9 cellular contexts compared by ENCODE assay signal in the genomic region with DNA sequence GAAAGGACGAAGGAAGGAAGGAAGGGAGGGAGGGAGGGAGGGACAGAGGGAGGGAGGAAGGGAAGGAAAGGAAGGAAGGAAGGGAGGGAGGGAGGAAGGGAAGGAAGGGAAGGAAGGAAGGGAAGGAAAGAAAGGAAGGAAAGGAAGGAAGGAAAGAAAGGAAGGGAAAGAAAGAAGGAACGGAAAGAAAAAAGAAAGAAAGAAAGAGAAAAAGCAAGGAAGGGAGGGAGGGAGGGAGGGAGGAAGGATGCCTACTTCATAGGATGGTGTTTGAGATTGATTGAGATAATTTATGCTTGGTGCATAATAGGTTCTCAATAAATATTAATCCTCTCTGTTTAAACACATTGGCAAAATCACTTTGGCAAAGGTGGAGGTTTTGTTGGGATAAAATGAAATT.
"Had no signal": no experiment of that assay in that cellular context is flagged by ENCODE, and none has a peak within 500 bp of the region (broad histone marks: within the 10 kb centered on the region; RNA-seq: fewer than 3 reads in every experiment).

No MANE protein-coding gene starts in this region.

- H2AFZ ChIP-seq: GM23338 had no signal

- DNase-seq: H9, HCEC 1CT, HFFc6, IMR-90, KBM-7 had no signal

- H3K4me3 Mint-ChIP-seq: GM23338, H9, HFFc6 had no signal

- ATAC-seq: GM23338 had no signal

- H3K9me3 Mint-ChIP-seq: GM23338, H9, HFFc6 had no signal

- H3K27ac Mint-ChIP-seq: GM23338, H9, HFFc6 had no signal

- H3K4me1 Mint-ChIP-seq: GM23338, H9 had no signal

- H3K4me2 ChIP-seq: GM23338 had no signal

- H3K4me3 ChIP-seq: GM23338 had no signal

- FAIRE-seq: H1, H54, HTR-8/SVneo had no signal
